In genomic region chr2:197839327-197839726, GRCh38 we compare ENCODE assay signal across 17 cellular contexts. TPM values are rescaled to one million over a fixed set of nuclear protein-coding genes. Genes with fewer than 3 reads are reported as not detected.
DNase-seq lines count a peak whose midpoint lies in the region; ATAC-seq and TF ChIP-seq lines count a peak whose summit lies in the region.
"Had no signal": no experiment of that assay in that cellular context is flagged by ENCODE, and none has a peak within 500 bp of the region (broad histone marks: within the 10 kb centered on the region; RNA-seq: fewer than 3 reads in every experiment).

No MANE protein-coding gene starts in this region.

- TF ChIP-seq CTCF in activated CD8-positive, alpha-beta T cell treated with anti-CD3 and anti-CD28 coated beads for 36 hours (IDR thresholded peaks at IDR 0.05): no peak
- no peak for TF ChIP-seq CTCF in CD8-positive, alpha-beta T cell (IDR thresholded peaks at IDR 0.05)
- TF ChIP-seq CTCF in esophagus muscularis mucosa (IDR thresholded peaks at IDR 0.05): no peak
- no peak for TF ChIP-seq CTCF in GM20000 (IDR thresholded peaks at IDR 0.05; ENCODE audit: extremely low read depth, missing control alignments)
- TF ChIP-seq CTCF in breast epithelium (IDR thresholded peaks at IDR 0.05): no peak

- H3K9me3 ChIP-seq in CD8-positive, alpha-beta T cell (ENCODE audit: low read length): no peaks in the 10 kb centered on the region
- H3K9me3 ChIP-seq in esophagus muscularis mucosa (no peaks in the 10 kb centered on the region), breast epithelium (peaks cover 0 to 4% of the 10 kb centered on the region in 2 donors)

- peaks cover 54% of the 10 kb centered on the region for H3K4me1 Mint-ChIP-seq in activated CD8-positive, alpha-beta T cell treated with anti-CD3 and anti-CD28 coated beads for 36 hours (ENCODE audit: low read depth)
- H3K4me1 Mint-ChIP-seq in activated CD8-positive, alpha-beta T cell treated with anti-CD3 and anti-CD28 coated beads, Interleukin-2, amount 10 ng/mL, durations not matched to agents 7 days and 5 days (ENCODE audit: low read depth): peaks cover 23% of the 10 kb centered on the region
- H3K4me1 Mint-ChIP-seq in CD8-positive, alpha-beta T cell (ENCODE audit: low read depth): peaks cover 45% of the 10 kb centered on the region

- ATAC-seq in activated CD8-positive, alpha-beta T cell treated with anti-CD3 and anti-CD28 coated beads for 36 hours: no peak
- ATAC-seq in activated CD8-positive, alpha-beta T cell treated with anti-CD3 and anti-CD28 coated beads, Interleukin-2, amount 10 ng/mL, durations not matched to agents 7 days and 5 days: no peak
- ATAC-seq in CD8-positive, alpha-beta T cell: no peak

- H3K9me3 Mint-ChIP-seq in activated CD8-positive, alpha-beta T cell treated with anti-CD3 and anti-CD28 coated beads for 36 hours: peaks cover 4% of the 10 kb centered on the region
- no peaks in the 10 kb centered on the region for H3K9me3 Mint-ChIP-seq in activated CD8-positive, alpha-beta T cell treated with anti-CD3 and anti-CD28 coated beads, Interleukin-2, amount 10 ng/mL, durations not matched to agents 7 days and 5 days (ENCODE audit: insufficient read depth)
- peaks cover 4% of the 10 kb centered on the region for H3K9me3 Mint-ChIP-seq in CD8-positive, alpha-beta T cell
- H3K9me3 Mint-ChIP-seq: HFFc6 had no signal

- POLR2A ChIA-PET in activated CD8-positive, alpha-beta T cell treated with anti-CD3 and anti-CD28 coated beads for 36 hours (lab: Charles Lee): no interaction called here
- POLR2A ChIA-PET in activated CD8-positive, alpha-beta T cell treated with anti-CD3 and anti-CD28 coated beads, Interleukin-2, amount 10 ng/mL, durations not matched to agents 7 days and 5 days (lab: Charles Lee): no interaction called here
- POLR2A ChIA-PET in CD8-positive, alpha-beta T cell (lab: Charles Lee): no interaction called here

- no peak for TF ChIP-seq EP300 in esophagus muscularis mucosa (IDR thresholded peaks at IDR 0.05)

- H3K4me1 ChIP-seq in CD8-positive, alpha-beta T cell (ENCODE audit: insufficient read depth, low read length): peaks cover 23% of the 10 kb centered on the region
- H3K4me1 ChIP-seq in esophagus muscularis mucosa (peaks cover 16 to 42% (median 32%) of the 10 kb centered on the region in 4 donors), breast epithelium (no peaks in the 10 kb centered on the region)

- no peak overlapping the region for H3K27ac ChIP-seq in CD8-positive, alpha-beta T cell (ENCODE audit: low read depth, low read length)
- H3K27ac ChIP-seq in esophagus muscularis mucosa (replicated peaks in 1 of 4) (peak overlapping the region in 3 of 4 donors; percentile 36 to 67 (median 56)), breast epithelium (no peak overlapping the region)

- DNase-seq in activated CD8-positive, alpha-beta T cell treated with anti-CD3 and anti-CD28 coated beads for 36 hours: no peak
- DNase-seq in activated CD8-positive, alpha-beta T cell treated with anti-CD3 and anti-CD28 coated beads, Interleukin-2, amount 10 ng/mL, durations not matched to agents 7 days and 5 days: no peak
- DNase-seq in CD8-positive, alpha-beta T cell: no peak
- DNase-seq in NCI-H69 (lab: John Stamatoyannopoulos, UW) (peak; percentile 33), esophagus muscularis mucosa (ENCODE audit: extremely low spot score) (no peak), GM20000 (ENCODE audit: low spot score) (no peak), breast epithelium (ENCODE audit: low spot score in 2 of 2) (no peak), NCI-H2227 treated with DMSO at 0.1 percent for 48 hours (lab: John Stamatoyannopoulos, UW) (no peak)
- DNase-seq: AML-193, GOT3, HFFc6, KG1, NCI-H1105 treated with DMSO at 0.1 percent for 48 hours, NCI-H187, NCI-H345, SHP77 treated with DMSO at 0.1 percent for 48 hours had no signal

- no peak overlapping the region for H3K4me3 ChIP-seq in CD8-positive, alpha-beta T cell (ENCODE audit: low read depth, low read length)
- H3K4me3 ChIP-seq in esophagus muscularis mucosa (no peak overlapping the region), breast epithelium (no peak overlapping the region)

- H3K36me3 Mint-ChIP-seq in activated CD8-positive, alpha-beta T cell treated with anti-CD3 and anti-CD28 coated beads for 36 hours (ENCODE audit: low read depth): peaks cover 2% of the 10 kb centered on the region
- no peaks in the 10 kb centered on the region for H3K36me3 Mint-ChIP-seq in activated CD8-positive, alpha-beta T cell treated with anti-CD3 and anti-CD28 coated beads, Interleukin-2, amount 10 ng/mL, durations not matched to agents 7 days and 5 days (ENCODE audit: low read depth)
- no peaks in the 10 kb centered on the region for H3K36me3 Mint-ChIP-seq in CD8-positive, alpha-beta T cell

- intact Hi-C loops in activated CD8-positive, alpha-beta T cell treated with anti-CD3 and anti-CD28 coated beads for 36 hours (cut with micrococcal nuclease): no loop called here
- intact Hi-C loops in CD8-positive, alpha-beta T cell (cut with DNase I, micrococcal nuclease): loop anchor here in 1 of 2 experiments (1.0 to 5.0 kb wide), 2 partner anchors 8 to 33 kb away; no protein-coding TSS in a partner anchor
- intact Hi-C loops in esophagus muscularis mucosa (cut with DNase I): no loop called here
- intact Hi-C loops in breast epithelium (cut with DNase I; ENCODE audit: low total_unique reads): no loop called here

- peak overlapping the region; percentile 7 for H3K27ac Mint-ChIP-seq in activated CD8-positive, alpha-beta T cell treated with anti-CD3 and anti-CD28 coated beads for 36 hours
- H3K27ac Mint-ChIP-seq in activated CD8-positive, alpha-beta T cell treated with anti-CD3 and anti-CD28 coated beads, Interleukin-2, amount 10 ng/mL, durations not matched to agents 7 days and 5 days: no peak overlapping the region
- peak overlapping the region; percentile 87 for H3K27ac Mint-ChIP-seq in CD8-positive, alpha-beta T cell
- H3K27ac Mint-ChIP-seq: HFFc6 had no signal

- H3K4me3 Mint-ChIP-seq in activated CD8-positive, alpha-beta T cell treated with anti-CD3 and anti-CD28 coated beads for 36 hours: no peak overlapping the region
- no peak overlapping the region for H3K4me3 Mint-ChIP-seq in activated CD8-positive, alpha-beta T cell treated with anti-CD3 and anti-CD28 coated beads, Interleukin-2, amount 10 ng/mL, durations not matched to agents 7 days and 5 days
- H3K4me3 Mint-ChIP-seq in CD8-positive, alpha-beta T cell: peak overlapping the region; percentile 27

- H3K27me3 ChIP-seq in CD8-positive, alpha-beta T cell (ENCODE audit: insufficient read depth, low read length): no peaks in the 10 kb centered on the region
- H3K27me3 ChIP-seq in esophagus muscularis mucosa (no peaks in the 10 kb centered on the region), breast epithelium (no peaks in the 10 kb centered on the region)

- H3K27me3 Mint-ChIP-seq in activated CD8-positive, alpha-beta T cell treated with anti-CD3 and anti-CD28 coated beads for 36 hours: no peaks in the 10 kb centered on the region
- peaks cover 4% of the 10 kb centered on the region for H3K27me3 Mint-ChIP-seq in activated CD8-positive, alpha-beta T cell treated with anti-CD3 and anti-CD28 coated beads, Interleukin-2, amount 10 ng/mL, durations not matched to agents 7 days and 5 days (ENCODE audit: low read depth)
- H3K27me3 Mint-ChIP-seq in CD8-positive, alpha-beta T cell (ENCODE audit: low read depth): no peaks in the 10 kb centered on the region

- 81% methylated on average over 5 of the region's 5 CpGs for WGBS in esophagus muscularis mucosa

- no peak for TF ChIP-seq POLR2A in esophagus muscularis mucosa (IDR thresholded peaks at IDR 0.05; ENCODE audit: low read depth)
- TF ChIP-seq POLR2A in breast epithelium (IDR thresholded peaks at IDR 0.05): no peak

- CTCF ChIA-PET in activated CD8-positive, alpha-beta T cell treated with anti-CD3 and anti-CD28 coated beads for 36 hours (lab: Charles Lee): interaction anchor here (0.6 to 1.5 kb wide), 2 partner anchors 37 to 105 kb away, joined by 3 to 4 read pairs; no protein-coding TSS in a partner anchor
- CTCF ChIA-PET in activated CD8-positive, alpha-beta T cell treated with anti-CD3 and anti-CD28 coated beads, Interleukin-2, amount 10 ng/mL, durations not matched to agents 7 days and 5 days (lab: Charles Lee): interaction anchor here (1.1 to 3.7 kb wide), 2 partner anchors 12 to 26 kb away, joined by 3 to 21 read pairs; no protein-coding TSS in a partner anchor
- CTCF ChIA-PET in CD8-positive, alpha-beta T cell (lab: Charles Lee): interaction anchor here (1.2 to 2.7 kb wide), 2 partner anchors 12 to 50 kb away, joined by 3 to 9 read pairs; no protein-coding TSS in a partner anchor

- no peaks in the 10 kb centered on the region for H3K36me3 ChIP-seq in CD8-positive, alpha-beta T cell (ENCODE audit: insufficient read depth, low read length)
- no peaks in the 10 kb centered on the region for H3K36me3 ChIP-seq in esophagus muscularis mucosa
- no peaks in the 10 kb centered on the region for H3K36me3 ChIP-seq in breast epithelium

RNA-seq across cellular contexts. Expression of gene PLCL1, which starts 34.9 kb away (rescaled TPM):
- under 1 TPM; 0.68 to 0.69 TPM for total RNA-seq in activated CD8-positive, alpha-beta T cell treated with anti-CD3 and anti-CD28 coated beads for 36 hours
- under 1 TPM; 0.08 to 0.18 TPM for total RNA-seq in activated CD8-positive, alpha-beta T cell treated with anti-CD3 and anti-CD28 coated beads, Interleukin-2, amount 10 ng/mL, durations not matched to agents 7 days and 5 days
- total RNA-seq in CD8-positive, alpha-beta T cell: 1 to 10 TPM; 8.2 to 8.3 TPM
- total RNA-seq in esophagus muscularis mucosa: 10 to 100 TPM; 67.3 to 86.2 (median 79.2) TPM
- total RNA-seq in breast epithelium: 10 to 100 TPM in 2 of 3 donors, 1 to 10 TPM in 1; 6.6 to 11.3 (median 11.1) TPM
- total RNA-seq: A673 had no signal

RNA-seq across cellular contexts. Expression of gene BOLL, which starts 54.2 kb away (rescaled TPM):
- not detected for total RNA-seq in activated CD8-positive, alpha-beta T cell treated with anti-CD3 and anti-CD28 coated beads for 36 hours
- not detected for total RNA-seq in activated CD8-positive, alpha-beta T cell treated with anti-CD3 and anti-CD28 coated beads, Interleukin-2, amount 10 ng/mL, durations not matched to agents 7 days and 5 days
- total RNA-seq in CD8-positive, alpha-beta T cell: not detected
- total RNA-seq in esophagus muscularis mucosa: not detected
- total RNA-seq in breast epithelium: under 1 TPM in 1 of 3 donors, not detected in 2; 0.29 TPM
- total RNA-seq: A673, HFFc6 had no signal

Comparison
In these comparisons a context has a peak if more than half of its experiments do, and no peak if none do; other contexts are left out.
1. H3K27ac ChIP-seq: peak in esophagus muscularis mucosa (3 of 4); none in CD8-positive, alpha-beta T cell (single experiment) and breast epithelium (0 of 2).
2. RNA of gene PLCL1, which starts 34.9 kb away (total RNA-seq): 67.3 to 86.2 TPM in esophagus muscularis mucosa; 6.6 to 11.3 TPM in breast epithelium, 8.2 to 8.3 TPM in CD8-positive, alpha-beta T cell, 0.68 to 0.69 TPM in activated CD8-positive, alpha-beta T cell treated with anti-CD3 and anti-CD28 coated beads for 36 hours and 0.08 to 0.18 TPM in activated CD8-positive, alpha-beta T cell treated with anti-CD3 and anti-CD28 coated beads, Interleukin-2, amount 10 ng/mL, durations not matched to agents 7 days and 5 days; every median in the first group is over 4 times any median in the second.